Comparison of ENCODE assay signal across 27 cellular contexts in genomic region chr2:161097157-161097556, GRCh38.
"Had no signal": no experiment of that assay in that cellular context is flagged by ENCODE, and none has a peak within 500 bp of the region (broad histone marks: within the 10 kb centered on the region; RNA-seq: fewer than 3 reads in every experiment).

No MANE protein-coding gene starts in this region.

- H3K4me1 ChIP-seq: colonic mucosa, gastrocnemius medialis, left lung, lower lobe of right lung had no signal

- H3K27me3 ChIP-seq: colonic mucosa, esophagus squamous epithelium, gastrocnemius medialis, heart right ventricle, left lung had no signal

- FAIRE-seq: endometrium, islet of Langerhans, keratinocyte had no signal

- H3K27ac Mint-ChIP-seq: dendritic cell treated with granulocyte-macrophage colony-stimulating factor and Interleukin-4, amounts not matched to agents 40 ng/mL and 50 ng/mL, for 4 days; effector memory CD8-positive, alpha-beta T cell; endodermal cell; memory B cell; mesothelial cell of epicardium; naive B cell had no signal

- H3K4me3 Mint-ChIP-seq: dendritic cell treated with granulocyte-macrophage colony-stimulating factor and Interleukin-4, amounts not matched to agents 40 ng/mL and 50 ng/mL, for 4 days; effector memory CD8-positive, alpha-beta T cell; endodermal cell; memory B cell; mesothelial cell of epicardium; naive B cell had no signal

- H3K36me3 ChIP-seq: colonic mucosa, esophagus squamous epithelium, gastrocnemius medialis, heart right ventricle, left lung, lower lobe of right lung had no signal

- H3K27ac ChIP-seq: colonic mucosa, epithelial cell of prostate, gastrocnemius medialis, heart right ventricle, left lung, lower lobe of right lung had no signal

- ATAC-seq: effector memory CD8-positive, alpha-beta T cell; esophagus mucosa; gastrocnemius medialis; heart right ventricle; left cardiac atrium; left lung; lower lobe of right lung; mucosa of descending colon had no signal

- DNase-seq: colonic mucosa; cortex of kidney; effector CD8-positive, alpha-beta T cell; effector memory CD8-positive, alpha-beta T cell; endodermal cell; erythroblast; esophagus squamous epithelium; foreskin fibroblast; foreskin melanocyte; gastrocnemius medialis; glutamatergic neuron; head of caudate nucleus; heart right ventricle; hippocampal formation; left cardiac atrium; left lung; lower lobe of right lung; mucosa of descending colon; naive B cell had no signal

- H3K4me3 ChIP-seq: colonic mucosa, esophagus squamous epithelium, gastrocnemius medialis, heart right ventricle, left lung, lower lobe of right lung, mucosa of descending colon had no signal

- H3K9me3 ChIP-seq: colonic mucosa, esophagus squamous epithelium, gastrocnemius medialis, lower lobe of right lung, mucosa of descending colon had no signal

- H3K27me3 Mint-ChIP-seq: dendritic cell treated with granulocyte-macrophage colony-stimulating factor and Interleukin-4, amounts not matched to agents 40 ng/mL and 50 ng/mL, for 4 days; effector memory CD8-positive, alpha-beta T cell; memory B cell; naive B cell had no signal

- H3K9me3 Mint-ChIP-seq: dendritic cell treated with granulocyte-macrophage colony-stimulating factor and Interleukin-4, amounts not matched to agents 40 ng/mL and 50 ng/mL, for 4 days; effector memory CD8-positive, alpha-beta T cell had no signal
